ENCODE assay signal across 8 cellular contexts in the genomic region with DNA sequence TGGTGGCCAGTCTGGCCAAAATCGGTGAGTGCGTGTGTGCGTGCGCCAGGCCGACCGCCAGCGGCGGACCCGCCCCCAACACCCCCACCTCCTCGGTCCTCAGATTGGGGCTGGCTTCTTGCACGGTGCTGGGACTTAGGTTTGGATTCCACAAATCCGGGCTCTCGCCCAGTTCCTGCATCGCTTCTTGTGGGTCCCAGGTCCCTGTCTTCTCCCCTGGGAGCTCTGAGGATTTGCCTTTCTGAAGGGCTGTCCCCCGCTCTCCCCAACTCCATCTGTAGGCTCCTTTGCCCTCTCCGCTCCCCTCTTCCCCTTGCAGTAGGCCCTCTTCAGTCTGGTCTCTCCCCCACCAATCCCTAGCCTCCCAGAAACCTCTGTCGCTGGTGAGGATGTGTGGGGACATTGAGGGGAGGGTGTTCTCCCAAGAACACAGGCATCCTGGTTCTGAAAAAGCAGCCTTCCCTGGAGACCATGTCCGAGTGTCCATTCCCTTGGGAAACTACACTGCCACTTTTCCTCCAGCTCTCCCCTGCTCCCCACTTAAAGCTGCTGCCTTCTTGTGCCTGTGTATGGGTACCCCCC. TPM values are rescaled to one million over a fixed set of nuclear protein-coding genes. Genes with fewer than 3 reads are reported as not detected.
DNase-seq lines count a peak whose midpoint lies in the region; FAIRE-seq and TF ChIP-seq lines count a peak whose summit lies in the region.

No MANE protein-coding gene starts in this region.

- H3K4me3 ChIP-seq in PC-9 (peak overlapping the region; percentile 90), epithelial cell of proximal tubule (ENCODE audit: low read depth, low read length) (peak overlapping the region; percentile 59)

- CTCF ChIA-PET in PC-9 (lab: Charles Lee), result interaction anchor here (0.6 kb wide), 1 partner anchor 202 kb away, joined by 3 read pairs; no protein-coding TSS in a partner anchor

- H3K27ac ChIP-seq in PC-9 (no peak overlapping the region), substantia nigra (ENCODE audit: low read depth, low read length, poor library complexity, severe bottlenecking) (no peak overlapping the region)

- H3F3A ChIP-seq in PC-9 (ENCODE audit: insufficient read depth, low read depth), result peaks cover 35% of the 10 kb centered on the region; the same call in 1 of the 2 replicates

- peaks cover 15% of the 10 kb centered on the region for H3K79me2 ChIP-seq in PC-9 (ENCODE audit: low read depth)

- H3K9me3 ChIP-seq in PC-9 (ENCODE audit: insufficient read depth, low read depth), result no peaks in the 10 kb centered on the region

- H3K9me3 Mint-ChIP-seq in progenitor cell of endocrine pancreas (ENCODE audit: low read depth), result no peaks in the 10 kb centered on the region

- in situ Hi-C loops in GM13976 (cut with MboI; ENCODE audit: low sequenced_read_pairs, unreplicated experiment), result no loop called here

- intact Hi-C loops in PC-9 (cut with micrococcal nuclease; ENCODE audit: unreplicated experiment), result loop anchor here (5.0 to 10.0 kb wide), 2 partner anchors 77 to 986 kb away; a partner anchor contains a TSS

- DNase-seq in EH (ENCODE audit: low read depth), result peak; percentile 29
- DNase-seq in PC-9, result no peak
- DNase-seq in epithelial cell of proximal tubule (ENCODE audit: low read depth), result no peak
- no peak for DNase-seq in progenitor cell of endocrine pancreas (ENCODE audit: low spot score, unreplicated experiment)
- no peak for DNase-seq in GM13976 (ENCODE audit: low spot score)
- no peak for DNase-seq in substantia nigra (lab: John Stamatoyannopoulos, UW)
- no peak for DNase-seq in RCC 7860 (ENCODE audit: low spot score)
- no peak for DNase-seq in NAMALWA (ENCODE audit: low spot score)

- peak overlapping the region; percentile 72 for H3K4me3 Mint-ChIP-seq in progenitor cell of endocrine pancreas (ENCODE audit: low read depth)

- H3K36me3 ChIP-seq in PC-9 (ENCODE audit: low read depth), result no peaks in the 10 kb centered on the region

- TF ChIP-seq CTCF in PC-9 (conservative IDR thresholded peaks at IDR 0.05) (no peak), epithelial cell of proximal tubule (conservative IDR thresholded peaks at IDR 0.05; ENCODE audit: low read depth, low read length) (no peak), progenitor cell of endocrine pancreas (IDR thresholded peaks at IDR 0.05; ENCODE audit: unreplicated experiment) (no peak), GM13976 (IDR thresholded peaks at IDR 0.05; ENCODE audit: borderline replicate concordance, control extremely low read depth, extremely low read depth, insufficient read depth, missing control alignments) (no peak)

- H3K4me1 ChIP-seq in PC-9 (replicated peaks; ENCODE audit: insufficient read depth), result peaks cover 25% of the 10 kb centered on the region

- FAIRE-seq in RCC 7860 (lab: Jason Lieb, UNC), result no peak

- H3K4me2 ChIP-seq in PC-9, result peak overlapping the region; percentile 87

- H3K27me3 Mint-ChIP-seq in progenitor cell of endocrine pancreas, result peaks cover 41% of the 10 kb centered on the region

- H3K36me3 Mint-ChIP-seq in progenitor cell of endocrine pancreas (ENCODE audit: insufficient read depth), result no peaks in the 10 kb centered on the region

- no peaks in the 10 kb centered on the region; the same call in 1 of the 2 replicates for H3K27me3 ChIP-seq in PC-9 (ENCODE audit: insufficient read depth, low read depth)

- H4K20me1 ChIP-seq in PC-9 (ENCODE audit: insufficient read depth), result no peaks in the 10 kb centered on the region

- BruUV-seq in PC-9 (replicated peaks; lab: Mats Ljungman, UMichigan), result no TSS peak

- H3K9me2 ChIP-seq in PC-9 (ENCODE audit: insufficient read depth), result no peaks in the 10 kb centered on the region

- H3K4me1 Mint-ChIP-seq in progenitor cell of endocrine pancreas (ENCODE audit: low read depth), result peaks cover 18% of the 10 kb centered on the region

- POLR2A ChIA-PET in PC-9 (lab: Charles Lee; ENCODE audit: unreplicated experiment), result no interaction called here

- H2AFZ ChIP-seq in PC-9, result 0 out of 2 replicates have a peak overlapping the region, but pooled peaks have one; percentile 71

- H3K27ac Mint-ChIP-seq in progenitor cell of endocrine pancreas, result no peak overlapping the region

RNA-seq across cellular contexts. Expression of a gene that starts 0.5 kb away (rescaled TPM):
- total RNA-seq in PC-9 (2021) (5.2 and 6.9 TPM in 2 replicates), epithelial cell of proximal tubule (0.14 and 0.23 TPM in 2 replicates), progenitor cell of endocrine pancreas (3.4 and 3.9 TPM in 2 replicates)

RNA-seq across cellular contexts. Expression of a gene that starts 2.0 kb away (rescaled TPM):
- total RNA-seq in PC-9 (2021) (58.2 and 60.0 TPM in 2 replicates), epithelial cell of proximal tubule (16.4 and 20.1 TPM in 2 replicates), progenitor cell of endocrine pancreas (28.2 and 30.2 TPM in 2 replicates)

RNA-seq across cellular contexts. Expression of a gene that starts 22.3 kb away (rescaled TPM):
- 39.5 and 42.0 TPM in 2 replicates for total RNA-seq in PC-9 (2021)
- total RNA-seq in epithelial cell of proximal tubule, result 49.0 and 54.8 TPM in 2 replicates
- 33.4 and 36.3 TPM in 2 replicates for total RNA-seq in progenitor cell of endocrine pancreas

RNA-seq across cellular contexts. Expression of a gene that starts 30.1 kb away (rescaled TPM):
- total RNA-seq in PC-9 (2021), result 14.0 and 17.3 TPM in 2 replicates
- total RNA-seq in epithelial cell of proximal tubule, result 6.6 and 10.2 TPM in 2 replicates
- 3.3 and 3.8 TPM in 2 replicates for total RNA-seq in progenitor cell of endocrine pancreas

RNA-seq across cellular contexts. Expression of a gene that starts 50.3 kb away (rescaled TPM):
- total RNA-seq in PC-9 (2021) (32.4 and 51.1 TPM in 2 replicates), epithelial cell of proximal tubule (4.0 and 11.0 TPM in 2 replicates), progenitor cell of endocrine pancreas (5.4 and 5.5 TPM in 2 replicates)
